Comparison of ENCODE assay signal across 17 cellular contexts in the genomic region with DNA sequence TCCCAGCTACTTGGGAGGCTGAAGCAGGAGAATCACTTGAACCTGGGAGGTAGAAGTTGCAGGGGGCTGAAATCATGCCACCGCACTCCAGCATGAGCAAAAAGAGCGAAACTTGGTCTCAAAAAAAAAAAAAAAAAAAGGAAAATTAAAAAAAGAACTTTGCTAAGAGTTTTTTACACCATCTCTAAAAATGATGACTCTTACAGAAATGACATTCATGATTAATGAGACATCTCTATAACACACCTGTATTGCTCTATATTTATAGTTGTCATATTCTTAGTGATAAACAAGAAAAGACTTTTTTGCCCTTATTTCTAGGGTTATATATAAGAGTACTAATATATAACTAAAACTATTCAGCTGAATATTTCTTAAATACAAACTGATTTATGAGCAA. TPM values are rescaled to one million over a fixed set of nuclear protein-coding genes. Genes with fewer than 3 reads are reported as not detected.
DNase-seq lines count a peak whose midpoint lies in the region; ATAC-seq, FAIRE-seq and TF ChIP-seq lines count a peak whose summit lies in the region.
"Had no signal": no experiment of that assay in that cellular context is flagged by ENCODE, and none has a peak within 500 bp of the region (broad histone marks: within the 10 kb centered on the region; RNA-seq: fewer than 3 reads in every experiment).

No MANE protein-coding gene starts in this region.

- H3K4me1 ChIP-seq in kidney (ENCODE audit: control insufficient read depth in 1 of 2, insufficient read depth in 1 of 2, low read depth in 1 of 2, low read length in 2 of 2): peaks cover 0 to 2% of the 10 kb centered on the region in 2 donors

- no peak for ATAC-seq in natural killer cell treated with Interleukin-12 subunit alpha and Interleukin-12 subunit beta and Interleukin-15 and Interleukin-18, amount 100 ng/mL, for 72 hours
- ATAC-seq in natural killer cell: no peak
- ATAC-seq in esophagus mucosa: no peak
- ATAC-seq: GM23338 had no signal

- no peak overlapping the region for H3K9ac ChIP-seq in kidney (ENCODE audit: low read length in 2 of 2)
- H3K9ac ChIP-seq: BLaER1 treated with 17β-estradiol and CSF1 and Interleukin-3, amounts not matched to agents 10 nM and 100 nM had no signal

- H3K9me3 ChIP-seq in kidney (ENCODE audit: control insufficient read depth in 1 of 2, low read length in 2 of 2): no peaks in the 10 kb centered on the region
- H3K9me3 ChIP-seq: BLaER1 treated with 17β-estradiol and CSF1 and Interleukin-3, amounts not matched to agents 10 nM and 100 nM had no signal

- peaks cover 5% of the 10 kb centered on the region for H3K9me3 Mint-ChIP-seq in natural killer cell treated with Interleukin-12 subunit alpha and Interleukin-12 subunit beta and Interleukin-15 and Interleukin-18, amount 100 ng/mL, for 72 hours
- no peaks in the 10 kb centered on the region for H3K9me3 Mint-ChIP-seq in natural killer cell
- H3K9me3 Mint-ChIP-seq: CD4-positive, alpha-beta T cell; GM23338 had no signal

- H3K4me3 Mint-ChIP-seq in natural killer cell treated with Interleukin-12 subunit alpha and Interleukin-12 subunit beta and Interleukin-15 and Interleukin-18, amount 100 ng/mL, for 72 hours: no peak overlapping the region
- no peak overlapping the region for H3K4me3 Mint-ChIP-seq in natural killer cell
- H3K4me3 Mint-ChIP-seq: CD4-positive, alpha-beta T cell; GM23338 had no signal

- no peaks in the 10 kb centered on the region for H3K36me3 ChIP-seq in kidney (ENCODE audit: control insufficient read depth in 1 of 2, insufficient read depth in 2 of 2, low read length in 2 of 2)

- TF ChIP-seq CTCF in natural killer cell (IDR thresholded peaks at IDR 0.05): no peak
- no peak for TF ChIP-seq CTCF in kidney (IDR thresholded peaks at IDR 0.05; ENCODE audit: borderline replicate concordance, extremely low read depth, insufficient read depth)

- peaks cover 15% of the 10 kb centered on the region for H3K36me3 Mint-ChIP-seq in natural killer cell treated with Interleukin-12 subunit alpha and Interleukin-12 subunit beta and Interleukin-15 and Interleukin-18, amount 100 ng/mL, for 72 hours
- no peaks in the 10 kb centered on the region for H3K36me3 Mint-ChIP-seq in natural killer cell

- intact Hi-C loops in natural killer cell (cut with micrococcal nuclease): no loop called here
- intact Hi-C loops in kidney (cut with DNase I): no loop called here

- no peak for DNase-seq in natural killer cell treated with Interleukin-12 subunit alpha and Interleukin-12 subunit beta and Interleukin-15 and Interleukin-18, amount 100 ng/mL, for 72 hours (ENCODE audit: low spot score)
- DNase-seq in natural killer cell (no peak), kidney (no peak), pons (ENCODE audit: low spot score) (no peak)
- DNase-seq in activated CD4-positive, CD25-positive, alpha-beta regulatory T cell treated with anti-CD3 and anti-CD28 coated beads, Interleukin-2, amount 50 U/mL, for 72 hours: no peak
- DNase-seq: 8988T; ACHN; CD4-positive, alpha-beta T cell; DMS79 treated with DMSO at 0.1 percent for 48 hours; EL; H7 had no signal

- H3K27ac Mint-ChIP-seq in natural killer cell treated with Interleukin-12 subunit alpha and Interleukin-12 subunit beta and Interleukin-15 and Interleukin-18, amount 100 ng/mL, for 72 hours: peak overlapping the region; percentile 71 to 76
- peak overlapping the region in 1 of 2 donors; percentile 81 for H3K27ac Mint-ChIP-seq in natural killer cell
- H3K27ac Mint-ChIP-seq: GM23338 had no signal

- no peak overlapping the region for H3K4me3 ChIP-seq in kidney (ENCODE audit: low read length in 2 of 2)
- H3K4me3 ChIP-seq: BLaER1 treated with 17β-estradiol and CSF1 and Interleukin-3, amounts not matched to agents 10 nM and 100 nM; GM23338 had no signal

- H3K27me3 Mint-ChIP-seq in natural killer cell treated with Interleukin-12 subunit alpha and Interleukin-12 subunit beta and Interleukin-15 and Interleukin-18, amount 100 ng/mL, for 72 hours: no peaks in the 10 kb centered on the region
- H3K27me3 Mint-ChIP-seq in natural killer cell (ENCODE audit: low read depth in 2 of 2): no peaks in the 10 kb centered on the region
- H3K27me3 Mint-ChIP-seq: CD4-positive, alpha-beta T cell had no signal

- peaks cover 63 to 66% of the 10 kb centered on the region in 2 donors for H3K4me1 Mint-ChIP-seq in natural killer cell treated with Interleukin-12 subunit alpha and Interleukin-12 subunit beta and Interleukin-15 and Interleukin-18, amount 100 ng/mL, for 72 hours (ENCODE audit: low read depth in 2 of 2)
- H3K4me1 Mint-ChIP-seq in natural killer cell: peaks cover 78 to 79% of the 10 kb centered on the region in 2 donors

- H3K27ac ChIP-seq in kidney (ENCODE audit: low read depth in 2 of 2, low read length in 2 of 2): no peak overlapping the region

- FAIRE-seq in TTC549 (lab: Jason Lieb, UNC): peak; percentile 20
- peak; percentile 58 for FAIRE-seq in kidney (lab: Jason Lieb, UNC)
- FAIRE-seq: G401.6, GM12891 had no signal

RNA-seq across cellular contexts. Expression of a gene that starts 34.4 kb away (rescaled TPM):
- total RNA-seq in natural killer cell treated with Interleukin-12 subunit alpha and Interleukin-12 subunit beta and Interleukin-15 and Interleukin-18, amount 100 ng/mL, for 72 hours: 100 to 1,000 TPM; 307 to 413 TPM
- total RNA-seq in natural killer cell (100 to 1,000 TPM; 252 to 376 (median 311) TPM), kidney (39.2 TPM), esophagus mucosa (6.8 TPM)
- polyA plus RNA-seq in kidney (ENCODE audit: insufficient read depth, low read depth, low replicate concordance): 2.2 TPM
